14 cellular contexts compared by ENCODE assay signal in genomic region chr14:20421267-20421666, GRCh38. TPM values are rescaled to one million over a fixed set of nuclear protein-coding genes. Genes with fewer than 3 reads are reported as not detected.
A peak's percentile ranks its signal among the peaks of the same experiment; 100 is the strongest.
DNase-seq lines count a peak whose midpoint lies in the region; ATAC-seq lines count a peak whose summit lies in the region.
"Had no signal": no experiment of that assay in that cellular context is flagged by ENCODE, and none has a peak within 500 bp of the region (broad histone marks: within the 10 kb centered on the region; RNA-seq: fewer than 3 reads in every experiment).

No MANE protein-coding gene starts in this region.

- H3K36me3 ChIP-seq in BLaER1, result peaks cover 18% of the 10 kb centered on the region
- no peaks in the 10 kb centered on the region for H3K36me3 ChIP-seq in HUES64 (ENCODE audit: insufficient read depth, low read length)
- H3K36me3 ChIP-seq in iPS-18a (ENCODE audit: control insufficient read depth, low read depth, low read length), result no peaks in the 10 kb centered on the region

- H4K20me1 ChIP-seq in BLaER1, result no peaks in the 10 kb centered on the region

- no peak overlapping the region for H3K4me2 ChIP-seq in BLaER1

- H3K4me3 ChIP-seq in BLaER1, result no peak overlapping the region
- H3K4me3 ChIP-seq in HUES64 (ENCODE audit: low read length), result no peak overlapping the region
- peak overlapping the region; percentile 30 for H3K4me3 ChIP-seq in iPS-18a (ENCODE audit: low read length)

- H3K27me3 ChIP-seq in BLaER1 (no peaks in the 10 kb centered on the region), HUES64 (ENCODE audit: insufficient read depth, low read length) (no peaks in the 10 kb centered on the region), iPS-18a (ENCODE audit: control insufficient read depth, insufficient read depth, low read length) (no peaks in the 10 kb centered on the region)

- H3K4me1 ChIP-seq in BLaER1 (peaks cover 78% of the 10 kb centered on the region), HUES64 (ENCODE audit: insufficient read depth, low read length) (peaks cover 5% of the 10 kb centered on the region; the same call in 1 of the 2 replicates), iPS-18a (ENCODE audit: control insufficient read depth, low read depth, low read length) (peaks cover 5% of the 10 kb centered on the region)

- 11% methylated on average over 2 of the region's 2 CpGs for WGBS in HUES64

- ATAC-seq in GM21381 (IDR thresholded peaks at IDR 0.05; ENCODE audit: unreplicated experiment), result no peak
- ATAC-seq: HCT116 had no signal

- H3K9me3 ChIP-seq in BLaER1 (no peaks in the 10 kb centered on the region), HUES64 (ENCODE audit: insufficient read depth, low read depth, low read length) (no peaks in the 10 kb centered on the region), iPS-18a (ENCODE audit: control insufficient read depth, low read depth, low read length) (no peaks in the 10 kb centered on the region)
- H3K9me3 ChIP-seq: Caco-2 had no signal

- DNase-seq in DMS79 treated with DMSO at 0.1 percent for 48 hours (lab: John Stamatoyannopoulos, UW) (peak; percentile 99), ureter (ENCODE audit: low spot score) (no peak), retina (no peak)
- DNase-seq: Caco-2; CD8-positive, alpha-beta memory T cell; IMR-90; KBM-7 had no signal

- H3K27ac ChIP-seq in BLaER1, result peak overlapping the region; percentile 33; the same call in 1 of the 2 replicates
- peak overlapping the region; percentile 47; the same call in 1 of the 2 replicates for H3K27ac ChIP-seq in HUES64 (ENCODE audit: low read depth, low read length)
- no peak overlapping the region for H3K27ac ChIP-seq in iPS-18a (ENCODE audit: low read length)

- H3K9ac ChIP-seq in BLaER1 (no peak overlapping the region), HUES64 (ENCODE audit: low read depth, low read length) (no peak overlapping the region), iPS-18a (ENCODE audit: low read length) (no peak overlapping the region)

RNA-seq across cellular contexts. Expression of gene TEP1, which starts 8.0 kb away (rescaled TPM):
- polyA plus RNA-seq in HUES64 (2013, experiment 1 of 2), result 4.0 TPM
- polyA plus RNA-seq in HUES64 (2013, experiment 2 of 2), result 5.9 TPM
- total RNA-seq in ureter, result 38.7 TPM

RNA-seq across cellular contexts. Expression of gene KLHL33, which starts 14.7 kb away (rescaled TPM):
- not detected for polyA plus RNA-seq in HUES64 (2013, experiment 1 of 2)
- not detected for polyA plus RNA-seq in HUES64 (2013, experiment 2 of 2)
- total RNA-seq in ureter, result 0.26 TPM
- total RNA-seq: Caco-2, Daoy, H4 had no signal

RNA-seq across cellular contexts. Expression of gene OSGEP, which starts 33.3 kb away (rescaled TPM):
- 32.5 TPM for polyA plus RNA-seq in HUES64 (2013, experiment 1 of 2)
- 26.3 TPM for polyA plus RNA-seq in HUES64 (2013, experiment 2 of 2)
- 39.7 TPM for total RNA-seq in ureter

RNA-seq across cellular contexts. Expression of gene APEX1, which starts 33.8 kb away (rescaled TPM):
- polyA plus RNA-seq in HUES64 (2013, experiment 1 of 2), result 343 TPM
- polyA plus RNA-seq in HUES64 (2013, experiment 2 of 2), result 344 TPM
- total RNA-seq in ureter, result 169 TPM

RNA-seq across cellular contexts. Expression of gene PIP4P1, which starts 40.0 kb away (rescaled TPM):
- 28.4 TPM for polyA plus RNA-seq in HUES64 (2013, experiment 1 of 2)
- 30.2 TPM for polyA plus RNA-seq in HUES64 (2013, experiment 2 of 2)
- 36.8 TPM for total RNA-seq in ureter
